Comparison of ENCODE assay signal across 8 cellular contexts in the genomic region with DNA sequence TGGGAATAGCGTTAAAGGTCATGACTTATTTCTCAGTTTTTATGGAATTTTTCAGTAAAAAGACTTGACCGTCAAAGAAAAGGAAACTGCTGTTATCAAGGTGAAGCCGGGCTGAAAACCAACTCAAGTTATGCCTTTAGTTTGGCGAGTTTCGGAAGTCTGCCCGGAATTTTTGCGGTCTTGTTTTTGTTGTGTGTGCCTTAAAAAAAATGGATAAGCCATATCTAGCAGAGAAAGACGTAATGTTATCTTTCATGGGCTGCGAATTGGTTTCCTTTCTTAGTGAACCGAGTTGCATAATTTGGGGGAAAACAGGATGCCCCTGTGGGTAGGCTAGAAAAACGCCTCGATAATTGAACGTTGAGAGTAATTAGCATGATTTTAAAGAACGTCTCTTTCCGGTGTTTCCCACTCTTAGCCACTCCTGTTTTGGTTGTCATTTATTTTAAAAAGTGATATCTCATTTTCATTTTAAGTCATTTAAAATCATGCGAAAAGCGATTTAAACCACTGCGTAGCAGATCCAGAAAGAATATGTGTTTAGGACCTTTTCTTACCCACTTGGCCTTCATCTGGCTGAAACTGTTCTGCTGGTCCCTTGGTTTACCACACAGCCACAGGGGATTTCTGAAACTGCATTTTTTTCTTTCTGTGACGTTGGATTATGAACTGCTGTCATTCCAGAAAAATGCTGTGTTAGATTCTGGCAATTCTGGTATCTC. TPM values are rescaled to one million over a fixed set of nuclear protein-coding genes. Genes with fewer than 3 reads are reported as not detected.
DNase-seq lines count a peak whose midpoint lies in the region; ATAC-seq and TF ChIP-seq lines count a peak whose summit lies in the region.

No MANE protein-coding gene starts in this region.

- ATAC-seq in HG03108 (IDR thresholded peaks at IDR 0.05; ENCODE audit: unreplicated experiment) = peak; percentile 22

- no peaks in the 10 kb centered on the region for H3K9me3 ChIP-seq in breast epithelium
- H3K9me3 ChIP-seq in stomach = no peaks in the 10 kb centered on the region

- TF ChIP-seq CTCF in breast epithelium (IDR thresholded peaks at IDR 0.05) (no peak), stomach (IDR thresholded peaks at IDR 0.05) (no peak)

- H3K4me3 ChIP-seq in breast epithelium (peak overlapping the region; percentile 74 to 83 (median 79)), stomach (peak overlapping the region; percentile 62 to 97 (median 84))

- intact Hi-C loops in breast epithelium (cut with DNase I; ENCODE audit: low total_unique reads) (no loop called here), stomach (cut with DNase I; ENCODE audit: low total_unique reads) (no loop called here), posterior cingulate gyrus (cut with DNase I) (no loop called here)

- peaks cover 10% of the 10 kb centered on the region for H3K36me3 ChIP-seq in breast epithelium
- H3K36me3 ChIP-seq in stomach = peaks cover 29 to 39% (median 38%) of the 10 kb centered on the region in 4 donors

- no peak for TF ChIP-seq EP300 in stomach (IDR thresholded peaks at IDR 0.05)

- TF ChIP-seq POLR2A in breast epithelium (IDR thresholded peaks at IDR 0.05) (no peak), stomach (IDR thresholded peaks at IDR 0.05) (no peak)

- H3K4me1 ChIP-seq in breast epithelium (no peaks in the 10 kb centered on the region), stomach (peaks cover 31 to 65% (median 52%) of the 10 kb centered on the region in 4 donors)

- WGBS in stomach, 5 donors = 1 to 5% (median 1%) methylated on average over 19 of the region's 19 CpGs

- H3K27ac ChIP-seq in breast epithelium (peak overlapping the region; percentile 96 to 98), stomach (peak overlapping the region; percentile 96 to 100 (median 100))

- DNase-seq in NCI-H1417 (lab: John Stamatoyannopoulos, UW) (peak in 2 of 3 experiments; percentile 35 to 62), NCI-H1417 treated with DMSO at 0.1 percent for 48 hours (lab: John Stamatoyannopoulos, UW) (no peak), SW480 (ENCODE audit: low spot score) (peak; percentile 6), breast epithelium (ENCODE audit: low spot score in 2 of 2) (no peak), lung microvascular endothelial cell (ENCODE audit: low read depth in 2 of 2) (peak; percentile 71 to 75), stomach (no peak), posterior cingulate gyrus (no peak)

- H3K27me3 ChIP-seq in breast epithelium (no peaks in the 10 kb centered on the region), stomach (no peaks in the 10 kb centered on the region)

RNA-seq across cellular contexts. Expression of a gene that starts 1.2 kb away (rescaled TPM):
- total RNA-seq in breast epithelium (100 to 1,000 TPM in 2 of 3 donors, 10 to 100 TPM in 1; 52.2 to 694 (median 243) TPM), lung microvascular endothelial cell (5.7 and 8.9 TPM in 2 replicates), stomach (100 to 1,000 TPM in 2 of 5 donors, 10 to 100 TPM in 3; 37.1 to 199 (median 84.0) TPM)
- polyA plus RNA-seq in stomach = 10 to 100 TPM; 11.5 to 21.1 (median 14.4) TPM

Comparison
In these comparisons a context has a peak if more than half of its experiments do, and no peak if none do; other contexts are left out.
1. DNase-seq: peak in NCI-H1417 (2 of 3), SW480 (single experiment) and lung microvascular endothelial cell (2 of 2); none in NCI-H1417 treated with DMSO at 0.1 percent for 48 hours (single experiment), breast epithelium (0 of 2), stomach (single experiment) and posterior cingulate gyrus (0 of 10).